Comparison of ENCODE assay signal across 16 cellular contexts in the genomic region with DNA sequence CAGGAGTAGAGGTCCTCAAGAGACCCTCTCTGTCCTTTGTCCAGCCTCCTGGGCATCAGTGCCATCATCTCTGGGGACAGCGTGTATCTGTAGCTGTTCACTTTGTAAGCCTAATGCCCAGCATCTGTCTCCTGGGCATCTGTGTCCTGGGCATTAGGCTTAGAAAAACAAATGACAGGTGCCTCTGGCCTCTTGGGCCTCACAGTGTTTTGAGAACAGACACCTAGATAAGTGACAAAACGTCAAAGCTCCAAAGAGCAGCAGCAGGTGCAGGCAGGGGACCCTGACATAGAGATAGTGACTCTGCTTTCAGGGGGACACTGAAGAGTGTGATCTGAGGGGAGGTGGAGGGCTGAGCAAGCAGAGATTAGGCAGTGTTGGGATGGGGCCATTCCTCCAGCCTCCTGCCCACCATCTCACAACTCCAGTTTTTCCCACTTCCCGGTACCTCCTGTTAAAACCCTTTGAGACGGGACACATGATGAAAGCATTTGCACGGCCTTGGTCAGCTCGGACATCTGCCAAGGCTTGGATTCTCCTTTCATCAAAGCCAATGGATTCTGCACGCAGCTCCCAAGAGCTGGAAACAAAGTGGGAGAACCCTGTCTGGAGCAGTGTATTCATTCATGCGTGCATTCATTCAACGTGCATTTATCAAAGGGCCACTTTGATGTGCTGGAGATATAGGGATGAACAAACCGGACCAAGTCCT. TPM values are rescaled to one million over a fixed set of nuclear protein-coding genes. Genes with fewer than 3 reads are reported as not detected.
DNase-seq lines count a peak whose midpoint lies in the region; ATAC-seq and TF ChIP-seq lines count a peak whose summit lies in the region.
"Had no signal": no experiment of that assay in that cellular context is flagged by ENCODE, and none has a peak within 500 bp of the region (broad histone marks: within the 10 kb centered on the region; RNA-seq: fewer than 3 reads in every experiment).

No MANE protein-coding gene starts in this region.

- intact Hi-C loops in heart left ventricle (cut with DNase I) (loop anchor here in 1 of 10 donors (5.0 kb wide), 1 partner anchor 54 kb away; a partner anchor contains a TSS), left ventricle myocardium superior (cut with micrococcal nuclease) (no loop called here), left lung (cut with DNase I) (no loop called here)

- ATAC-seq in heart left ventricle (no peak), left ventricle myocardium superior (no peak), left lung (no peak), upper lobe of left lung (ENCODE audit: low FRiP score in 2 of 2) (no peak)
- ATAC-seq: body of pancreas, GM23338 had no signal

- TF ChIP-seq POLR2A in heart left ventricle (IDR thresholded peaks at IDR 0.05) = no peak
- no peak for TF ChIP-seq POLR2A in upper lobe of left lung (IDR thresholded peaks at IDR 0.05)

- no peaks in the 10 kb centered on the region for H3K9me3 ChIP-seq in heart left ventricle
- H3K9me3 ChIP-seq in left lung = no peaks in the 10 kb centered on the region
- H3K9me3 ChIP-seq in upper lobe of left lung = no peaks in the 10 kb centered on the region
- H3K9me3 ChIP-seq: body of pancreas, MG63, pancreas had no signal

- H3K36me3 ChIP-seq in heart left ventricle (no peaks in the 10 kb centered on the region), left lung (no peaks in the 10 kb centered on the region), upper lobe of left lung (no peaks in the 10 kb centered on the region)
- H3K36me3 ChIP-seq: MG63, pancreas had no signal

- no peak for TF ChIP-seq CTCF in heart left ventricle (IDR thresholded peaks at IDR 0.05)
- TF ChIP-seq CTCF in left lung (IDR thresholded peaks at IDR 0.05) = no peak
- no peak for TF ChIP-seq CTCF in upper lobe of left lung (IDR thresholded peaks at IDR 0.05)

- peak in 1 of 5 donors; percentile 13 for DNase-seq in heart left ventricle
- DNase-seq in left ventricle myocardium superior = no peak
- DNase-seq in SHP77 treated with DMSO at 0.1 percent for 48 hours (lab: John Stamatoyannopoulos, UW) = peak; percentile 93
- peak in 1 of 2 donors; percentile 25 for DNase-seq in left lung
- no peak for DNase-seq in upper lobe of left lung
- DNase-seq in stimulated activated CD4-positive, alpha-beta T cell treated with anti-CD3 and anti-CD28 coated beads, Interleukin-12 subunit alpha, Interleukin-12 subunit beta, amount 100 ng/mL, for 4 hours = no peak
- no peak for DNase-seq in caudate nucleus (lab: John Stamatoyannopoulos, UW)
- no peak for DNase-seq in GOT3 (lab: John Stamatoyannopoulos, UW)
- DNase-seq: activated CD4-positive, CD25-positive, alpha-beta regulatory T cell; activated T-cell treated with anti-CD3 and anti-CD28 coated beads, Interleukin-2, amount 50 U/mL, for 48 hours; MG63; NCI-H2081 treated with DMSO at 0.1 percent for 48 hours; stimulated activated CD4-positive, alpha-beta T cell treated with anti-CD3 and anti-CD28 coated beads, Interleukin-1b, Interleukin-23, amount 100 ng/mL, for 48 hours had no signal

- H3K4me3 ChIP-seq in heart left ventricle (no peak overlapping the region), left lung (no peak overlapping the region), upper lobe of left lung (no peak overlapping the region)
- H3K4me3 ChIP-seq: body of pancreas, GM23338, MG63, pancreas had no signal

- peaks cover 9 to 77% (median 20%) of the 10 kb centered on the region in 12 donors for H3K4me1 ChIP-seq in heart left ventricle
- H3K4me1 ChIP-seq in left lung = peaks cover 14 to 88% of the 10 kb centered on the region in 2 donors
- peaks cover 31 to 43% (median 38%) of the 10 kb centered on the region in 4 donors for H3K4me1 ChIP-seq in upper lobe of left lung
- H3K4me1 ChIP-seq: body of pancreas, pancreas had no signal

- WGBS in heart left ventricle, 4 donors = 72 to 88% (median 78%) methylated on average over 10 of the region's 10 CpGs
- 91 to 93% methylated on average over 10 of the region's 10 CpGs for WGBS in upper lobe of left lung, 2 donors

- H3K27me3 ChIP-seq in heart left ventricle = no peaks in the 10 kb centered on the region
- H3K27me3 ChIP-seq in left lung = no peaks in the 10 kb centered on the region
- H3K27me3 ChIP-seq in upper lobe of left lung = no peaks in the 10 kb centered on the region
- H3K27me3 ChIP-seq: body of pancreas, MG63, pancreas had no signal

- H3K27ac ChIP-seq in heart left ventricle = peak overlapping the region in 8 of 12 donors; percentile 2 to 97 (median 70)
- H3K27ac ChIP-seq in left lung = peak overlapping the region; percentile 77 to 94
- H3K27ac ChIP-seq in upper lobe of left lung = peak overlapping the region; percentile 63 to 89 (median 82)
- no peak overlapping the region for H3K27ac ChIP-seq in caudate nucleus (ENCODE audit: low read depth, low read length)

- TF ChIP-seq EP300 in upper lobe of left lung (IDR thresholded peaks at IDR 0.05) = no peak

RNA-seq across cellular contexts. Expression of a gene that starts 55.5 kb away (rescaled TPM):
- total RNA-seq in heart left ventricle (100 to 1,000 TPM in 1 of 9 donors, 10 to 100 TPM in 8; 29.6 to 110 (median 45.7) TPM), left ventricle myocardium superior (41.0 TPM), left lung (100 to 1,000 TPM in 1 of 2 donors, 10 to 100 TPM in 1; 71.2 to 108 TPM), upper lobe of left lung (100 to 1,000 TPM in 1 of 6 donors, 10 to 100 TPM in 5; 25.1 to 160 (median 68.8) TPM)
- 10 to 100 TPM in 1 of 2 donors, 1 to 10 TPM in 1; 9.2 to 40.2 TPM for polyA plus RNA-seq in heart left ventricle
- total RNA-seq: GM23338 had no signal
